In the genomic region with DNA sequence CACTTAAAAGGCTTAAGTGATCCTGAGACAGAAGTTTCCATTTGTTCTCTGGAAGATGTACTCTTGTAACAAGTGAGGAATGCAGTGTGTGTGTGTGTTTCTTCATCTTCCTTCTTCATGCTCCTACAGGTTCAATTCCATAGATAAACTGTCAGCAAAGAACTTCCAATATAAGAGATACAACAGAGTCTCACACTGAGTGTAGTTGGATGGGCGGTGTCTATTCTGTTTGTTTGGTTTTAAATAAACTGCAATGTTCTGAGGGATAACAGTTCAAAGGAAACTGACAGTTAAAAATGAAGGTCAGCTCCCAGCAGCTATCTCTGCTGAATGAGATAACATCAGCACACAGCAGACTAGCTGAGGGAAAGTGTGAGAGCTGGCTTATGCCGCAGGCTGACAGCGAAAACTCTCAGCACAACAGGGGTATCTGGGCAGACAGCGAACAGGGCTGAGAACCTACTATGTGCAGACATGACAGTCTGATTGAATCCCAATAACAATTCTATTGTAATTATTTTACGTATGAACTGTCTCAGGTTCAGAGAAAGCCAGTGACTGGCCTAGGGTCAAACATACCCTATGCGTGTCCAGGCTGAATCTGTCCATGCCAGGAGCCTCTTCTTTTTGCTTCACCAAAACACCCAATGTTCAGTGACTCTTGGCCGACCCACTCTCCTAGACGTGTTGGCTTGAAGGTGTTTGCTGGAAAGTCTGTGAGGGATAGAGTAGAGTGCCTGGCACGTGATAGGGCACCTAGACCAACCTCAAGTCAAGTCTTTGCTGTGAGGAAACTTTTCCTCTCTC, we compare ENCODE assay signal across 1 cellular context.
TF ChIP-seq lines count a peak whose summit lies in the region.

No MANE protein-coding gene starts in this region.

TF ChIP-seq in SK-N-SH treated with all-trans-retinoic acid at 6 μM for 48 hours, 23 proteins besides CTCF, POLR2A, EP300 and RAD21 (continued from another document):
- 0 out of 2 replicates have a peak, but pooled peaks have one; percentile 16 for TF ChIP-seq TCF4 (CRISPR knock-in tag; IDR thresholded peaks at IDR 0.05; ENCODE audit: borderline replicate concordance)
- no peak for TF ChIP-seq SNAI2 (CRISPR knock-in tag; IDR thresholded peaks at IDR 0.05)
- TF ChIP-seq BACH2 (CRISPR knock-in tag; IDR thresholded peaks at IDR 0.05; ENCODE audit: borderline replicate concordance), result no peak
- no peak for TF ChIP-seq GLIS3 (CRISPR knock-in tag; IDR thresholded peaks at IDR 0.05)
- TF ChIP-seq CSDC2 (CRISPR knock-in tag; IDR thresholded peaks at IDR 0.05), result no peak
- no peak for TF ChIP-seq ESRRG (CRISPR knock-in tag; IDR thresholded peaks at IDR 0.05)
